ENCODE assay signal across 2 cellular contexts in genomic region chr20:46058656-46059281, GRCh38.
TF ChIP-seq lines count a peak whose summit lies in the region.

No MANE protein-coding gene starts in this region.

TF ChIP-seq in GM23338, 12 proteins besides CTCF, POLR2A, EP300 and RAD21:
- no peak for TF ChIP-seq NANOG (IDR thresholded peaks at IDR 0.05; ENCODE audit: borderline replicate concordance)
- TF ChIP-seq ZNF331 (CRISPR knock-in tag; IDR thresholded peaks at IDR 0.05; ENCODE audit: low read depth), result no peak
- no peak for TF ChIP-seq STAT1 (IDR thresholded peaks at IDR 0.05; ENCODE audit: unreplicated experiment)
- no peak for TF ChIP-seq CREB1 (CRISPR knock-in tag; IDR thresholded peaks at IDR 0.05; ENCODE audit: low read depth)
- TF ChIP-seq EZH2 (IDR thresholded peaks at IDR 0.05; ENCODE audit: low read depth, unreplicated experiment), result no peak
- TF ChIP-seq ZNF462 (CRISPR knock-in tag; IDR thresholded peaks at IDR 0.05), result no peak
- no peak for TF ChIP-seq JUNB (IDR thresholded peaks at IDR 0.05; ENCODE audit: unreplicated experiment)

TF ChIP-seq in K562, 482 proteins besides CTCF, POLR2A, EP300 and RAD21:
- TF ChIP-seq ETS2 (tag; IDR thresholded peaks at IDR 0.05; ENCODE audit: borderline replicate concordance, poor library complexity, severe bottlenecking) (no peak), HNRNPH1 (optimal IDR thresholded peaks at IDR 0.05; ENCODE audit: low read depth, low read length) (no peak), ZBTB33 (CRISPR knock-in tag; IDR thresholded peaks at IDR 0.05) (peak; percentile 91), HDAC8 (tag; IDR thresholded peaks at IDR 0.05) (no peak), TGIF2 (CRISPR knock-in tag; IDR thresholded peaks at IDR 0.05) (no peak), GTF2E2 (tag; IDR thresholded peaks at IDR 0.05) (no peak)
TF ChIP-seq in K562: peak in this region for 1.
